In genomic region chr11:64844330-64845124, GRCh38 we compare ENCODE assay signal across 8 cellular contexts. TPM values are rescaled to one million over a fixed set of nuclear protein-coding genes. Genes with fewer than 3 reads are reported as not detected.
A peak's percentile ranks its signal among the peaks of the same experiment; 100 is the strongest.
DNase-seq lines count a peak whose midpoint lies in the region; ATAC-seq, FAIRE-seq and TF ChIP-seq lines count a peak whose summit lies in the region.

TSS of gene CDC42BPG (minus strand) at chr11:64844653. CDS start at chr11:64844569, 84 bp downstream.

- H3K9me3 Mint-ChIP-seq in osteocyte (ENCODE audit: unreplicated experiment): no peaks in the 10 kb centered on the region

- peak; percentile 83 for TF ChIP-seq CTCF in LNCaP clone FGC (IDR thresholded peaks at IDR 0.05; ENCODE audit: control insufficient read depth, extremely low read depth, insufficient read depth)
- TF ChIP-seq CTCF in osteocyte (IDR thresholded peaks at IDR 0.05): peak; percentile 64

- H3K27ac Mint-ChIP-seq in osteocyte (ENCODE audit: unreplicated experiment): no peak within 1 kb of the TSS

- H3K27me3 Mint-ChIP-seq in osteocyte (ENCODE audit: unreplicated experiment): no peaks in the 10 kb centered on the region

- no peak for FAIRE-seq in frontal cortex (lab: Jason Lieb, UNC)

- H3K36me3 Mint-ChIP-seq in osteocyte (ENCODE audit: unreplicated experiment): no peaks in the 10 kb centered on the region

- ATAC-seq in GM21723 (IDR thresholded peaks at IDR 0.05; ENCODE audit: unreplicated experiment): no peak

- peak within 1 kb of the TSS; percentile 64 for H3K4me3 Mint-ChIP-seq in osteocyte (ENCODE audit: unreplicated experiment)

- DNase-seq in ELR (ENCODE audit: low read depth) (peak; percentile 74), LNCaP clone FGC (ENCODE audit: low read depth) (no peak), RPMI8226 (peak; percentile 97), frontal cortex (ENCODE audit: low spot score in 2 of 2) (peak; percentile 79 to 84), osteocyte (ENCODE audit: extremely low spot score, unreplicated experiment) (peak; percentile 90), OCI-M2 (lab: John Stamatoyannopoulos, UW; ENCODE audit: unreplicated experiment) (no peak)
- DNase-seq in activated naive CD4-positive, alpha-beta T cell treated with Interleukin-2 at 50 U/mL for 16 hours: peak; percentile 69

- H3K4me1 Mint-ChIP-seq in osteocyte (ENCODE audit: unreplicated experiment): peaks cover 22% of the 10 kb centered on the region

- peak within 1 kb of the TSS; percentile 94 for H3K4me3 ChIP-seq in LNCaP clone FGC (ENCODE audit: low read depth, low read length)

RNA-seq across cellular contexts. Expression of gene CDC42BPG, which starts in this region (rescaled TPM):
- total RNA-seq in frontal cortex: under 0.01 TPM
- total RNA-seq in osteocyte: 0.68 and 1.7 TPM in 2 replicates

Comparison
In these comparisons a context has a peak if more than half of its experiments do, and no peak if none do; other contexts are left out.
1. Peak in DNase-seq in frontal cortex; RNA of the gene not detected or under 1 TPM.
2. DNase-seq: peak in ELR (single experiment), RPMI8226 (single experiment), activated naive CD4-positive, alpha-beta T cell treated with Interleukin-2 at 50 U/mL for 16 hours (single experiment) and osteocyte (single experiment); none in LNCaP clone FGC (single experiment) and OCI-M2 (single experiment).